In genomic region chr9:92120138-92120537, GRCh38 we compare ENCODE assay signal across 33 cellular contexts.
"Had no signal": no experiment of that assay in that cellular context is flagged by ENCODE, and none has a peak within 500 bp of the region (broad histone marks: within the 10 kb centered on the region; RNA-seq: fewer than 3 reads in every experiment).

No MANE protein-coding gene starts in this region.

- H3K27ac Mint-ChIP-seq: activated CD4-positive, alpha-beta memory T cell treated with anti-CD3 and anti-CD28 coated beads, Interleukin-2, amount 10 ng/mL, durations not matched to agents 7 days and 5 days; activated CD8-positive, alpha-beta memory T cell treated with anti-CD3 and anti-CD28 coated beads, Interleukin-2, amount 10 ng/mL, durations not matched to agents 7 days and 5 days; activated naive CD4-positive, alpha-beta T cell treated with anti-CD3 and anti-CD28 coated beads, Interleukin-2, amount 10 ng/mL, durations not matched to agents 7 days and 5 days; activated naive CD8-positive, alpha-beta T cell; activated naive CD8-positive, alpha-beta T cell treated with anti-CD3 and anti-CD28 coated beads, Interleukin-2, amount 50 U/mL, for 24 hours had no signal

- H3K36me3 ChIP-seq: brain microvascular endothelial cell, SJCRH30, WERI-Rb-1 had no signal

- H3K4me3 Mint-ChIP-seq: activated CD4-positive, alpha-beta memory T cell treated with anti-CD3 and anti-CD28 coated beads, Interleukin-2, amount 10 ng/mL, durations not matched to agents 7 days and 5 days; activated CD8-positive, alpha-beta memory T cell treated with anti-CD3 and anti-CD28 coated beads, Interleukin-2, amount 10 ng/mL, durations not matched to agents 7 days and 5 days; activated naive CD4-positive, alpha-beta T cell treated with anti-CD3 and anti-CD28 coated beads, Interleukin-2, amount 10 ng/mL, durations not matched to agents 7 days and 5 days; activated naive CD8-positive, alpha-beta T cell; activated naive CD8-positive, alpha-beta T cell treated with anti-CD3 and anti-CD28 coated beads, Interleukin-2, amount 50 U/mL, for 24 hours had no signal

- ATAC-seq: activated CD8-positive, alpha-beta memory T cell treated with anti-CD3 and anti-CD28 coated beads, Interleukin-2, amount 10 ng/mL, durations not matched to agents 7 days and 5 days; activated naive CD8-positive, alpha-beta T cell treated with anti-CD3 and anti-CD28 coated beads, Interleukin-2, amount 50 U/mL, for 24 hours; Panc1 had no signal

- H3K27me3 Mint-ChIP-seq: activated naive CD8-positive, alpha-beta T cell had no signal

- H3K9me3 Mint-ChIP-seq: activated CD4-positive, alpha-beta memory T cell treated with anti-CD3 and anti-CD28 coated beads, Interleukin-2, amount 10 ng/mL, durations not matched to agents 7 days and 5 days; activated naive CD4-positive, alpha-beta T cell treated with anti-CD3 and anti-CD28 coated beads, Interleukin-2, amount 10 ng/mL, durations not matched to agents 7 days and 5 days; activated naive CD8-positive, alpha-beta T cell treated with anti-CD3 and anti-CD28 coated beads, Interleukin-2, amount 50 U/mL, for 24 hours had no signal

- H3K36me3 Mint-ChIP-seq: activated CD8-positive, alpha-beta memory T cell treated with anti-CD3 and anti-CD28 coated beads, Interleukin-2, amount 10 ng/mL, durations not matched to agents 7 days and 5 days; activated naive CD8-positive, alpha-beta T cell had no signal

- H3K9me3 ChIP-seq: SJCRH30 had no signal

- H3K4me3 ChIP-seq: SJCRH30, SK-N-MC had no signal

- H3K27me3 ChIP-seq: brain microvascular endothelial cell had no signal

- DNase-seq: activated CD4-positive, alpha-beta memory T cell treated with anti-CD3 and anti-CD28 coated beads, Interleukin-2, amount 10 ng/mL, durations not matched to agents 7 days and 5 days; activated CD4-positive, alpha-beta T cell treated with anti-CD3 and anti-CD28 coated beads for 1 hour; activated CD4-positive, alpha-beta T cell treated with anti-CD3 and anti-CD28 coated beads for 48 hours; activated CD4-positive, CD25-positive, alpha-beta regulatory T cell; activated CD8-positive, alpha-beta memory T cell treated with anti-CD3 and anti-CD28 coated beads for 24 hours; activated CD8-positive, alpha-beta memory T cell treated with anti-CD3 and anti-CD28 coated beads, Interleukin-2, amount 10 ng/mL, durations not matched to agents 7 days and 5 days; activated CD8-positive, alpha-beta memory T cell treated with anti-CD3 and anti-CD28 coated beads, Interleukin-2, amount 50 U/mL, for 48 hours; activated effector memory CD4-positive, alpha-beta T cell treated with Interleukin-2 at 50 U/mL for 16 hours; activated naive CD4-positive, alpha-beta T cell treated with anti-CD3 and anti-CD28 coated beads, Interleukin-2, amount 10 ng/mL, durations not matched to agents 7 days and 5 days; activated naive CD8-positive, alpha-beta T cell treated with anti-CD3 and anti-CD28 coated beads, Interleukin-2, amount 50 U/mL, for 24 hours; activated T-cell treated with anti-CD3 and anti-CD28 coated beads, Interleukin-2, amount 50 U/mL, for 48 hours; amniotic stem cell; aorta; brain microvascular endothelial cell; central memory CD4-positive, alpha-beta T cell; MM.1S; NCI-H1092; NCI-H1436 treated with DMSO at 0.1 percent for 48 hours; NCI-H1694 treated with DMSO at 0.1 percent for 48 hours; NCI-H2029 treated with DMSO at 0.1 percent for 48 hours; NCI-H2107; NCI-H2171; NCI-H510A; NCI-H526; NCI-H748 treated with DMSO at 0.1 percent for 48 hours; NK-92 treated with Interleukin-12 subunit alpha and Interleukin-12 subunit beta, amount 100 ng/mL, for 24 hours; SHP77; SJCRH30; T1000; WERI-Rb-1 had no signal

- H3K27ac ChIP-seq: brain microvascular endothelial cell, SJCRH30, SK-N-MC, WERI-Rb-1 had no signal
